Comparison of ENCODE assay signal across 11 cellular contexts in genomic region chr9:129125478-129125877, GRCh38. TPM values are rescaled to one million over a fixed set of nuclear protein-coding genes. Genes with fewer than 3 reads are reported as not detected.
DNase-seq lines count a peak whose midpoint lies in the region; ATAC-seq and TF ChIP-seq lines count a peak whose summit lies in the region.
"Had no signal": no experiment of that assay in that cellular context is flagged by ENCODE, and none has a peak within 500 bp of the region (broad histone marks: within the 10 kb centered on the region; RNA-seq: fewer than 3 reads in every experiment).

No MANE protein-coding gene starts in this region.

- H3F3A ChIP-seq in GM23338 (replicated peaks; ENCODE audit: low read depth): peaks cover 5% of the 10 kb centered on the region; the same call in 1 of the 2 replicates

- H2AFZ ChIP-seq in GM23338: no peak overlapping the region

- DNase-seq in GM23338 (ENCODE audit: low spot score): no peak
- peak; percentile 63 for DNase-seq in adipocyte (ENCODE audit: low read depth)
- DNase-seq in myocyte (ENCODE audit: low read depth): peak; percentile 47
- DNase-seq: activated CD8-positive, alpha-beta memory T cell treated with anti-CD3 and anti-CD28 coated beads, Interleukin-2, amount 50 U/mL, for 48 hours; colonic mucosa; DMS153; NCI-H1105 treated with DMSO at 0.1 percent for 48 hours had no signal

- H3K9me2 ChIP-seq in GM23338 (ENCODE audit: insufficient read depth): no peaks in the 10 kb centered on the region

- H3K36me3 Mint-ChIP-seq in GM23338 (ENCODE audit: low read depth): peaks cover 67% of the 10 kb centered on the region

- H3K27me3 ChIP-seq in GM23338 (ENCODE audit: insufficient read depth) (no peaks in the 10 kb centered on the region), adipocyte (replicated peaks; ENCODE audit: control insufficient read depth, insufficient read depth, low read length) (no peaks in the 10 kb centered on the region)
- H3K27me3 ChIP-seq: colonic mucosa, right atrium auricular region had no signal

- H3K4me1 Mint-ChIP-seq in GM23338: peaks cover 19% of the 10 kb centered on the region

- no peaks in the 10 kb centered on the region for H3K9me3 Mint-ChIP-seq in GM23338

- no peak overlapping the region for H3K9ac ChIP-seq in adipocyte (ENCODE audit: low read length)

- TF ChIP-seq CTCF in GM23338 (conservative IDR thresholded peaks at IDR 0.05; ENCODE audit: low read depth in 2 of 2): no peak

- H3K79me2 ChIP-seq in GM23338 (replicated peaks; ENCODE audit: insufficient read depth): peaks cover 25% of the 10 kb centered on the region; the same call in 1 of the 2 replicates

- H3K27ac Mint-ChIP-seq in GM23338: peak overlapping the region; percentile 48; the same call in 1 of the 2 replicates

- ATAC-seq in GM23338 (no peak), HG02840 (IDR thresholded peaks at IDR 0.05; ENCODE audit: low FRiP score, unreplicated experiment) (no peak), HG03045 (IDR thresholded peaks at IDR 0.05; ENCODE audit: unreplicated experiment) (no peak), HG02678 (IDR thresholded peaks at IDR 0.05; ENCODE audit: unreplicated experiment) (no peak)

- no peaks in the 10 kb centered on the region for H4K20me1 ChIP-seq in GM23338 (replicated peaks; ENCODE audit: insufficient read depth)

- H3K27ac ChIP-seq in GM23338 (ENCODE audit: low read depth): peak overlapping the region; percentile 59; the same call in 1 of the 2 replicates
- H3K27ac ChIP-seq: colonic mucosa, right atrium auricular region had no signal

- no peaks in the 10 kb centered on the region for H3K9me3 ChIP-seq in adipocyte (ENCODE audit: control insufficient read depth, low read length)
- H3K9me3 ChIP-seq: colonic mucosa, right atrium auricular region had no signal

- peaks cover 16% of the 10 kb centered on the region for H3K4me1 ChIP-seq in GM23338 (ENCODE audit: insufficient read depth)
- peaks cover 35% of the 10 kb centered on the region for H3K4me1 ChIP-seq in adipocyte (ENCODE audit: control insufficient read depth, insufficient read depth, low read length)
- H3K4me1 ChIP-seq: colonic mucosa had no signal

- no peak overlapping the region for H3K4me3 Mint-ChIP-seq in GM23338

- no peak overlapping the region for H3K4me2 ChIP-seq in GM23338

- H3K27me3 Mint-ChIP-seq in GM23338 (ENCODE audit: insufficient read depth, low read depth, poor library complexity): peaks cover 9% of the 10 kb centered on the region

- peaks cover 15% of the 10 kb centered on the region for H3K36me3 ChIP-seq in GM23338 (ENCODE audit: insufficient read depth)
- H3K36me3 ChIP-seq in adipocyte (ENCODE audit: control insufficient read depth, insufficient read depth, low read length, severe bottlenecking): peaks cover 19% of the 10 kb centered on the region

- H3K4me3 ChIP-seq in GM23338 (no peak overlapping the region), adipocyte (ENCODE audit: low read length) (no peak overlapping the region)
- H3K4me3 ChIP-seq: colonic mucosa, right atrium auricular region had no signal

TF ChIP-seq in GM23338, 12 proteins besides CTCF, POLR2A, EP300 and RAD21 (continues in another document):
- TF ChIP-seq ETS1 (IDR thresholded peaks at IDR 0.05) (no peak), JUNB (IDR thresholded peaks at IDR 0.05; ENCODE audit: unreplicated experiment) (no peak), ZNF331 (CRISPR knock-in tag; IDR thresholded peaks at IDR 0.05; ENCODE audit: low read depth) (no peak), EZH2 (IDR thresholded peaks at IDR 0.05; ENCODE audit: low read depth, unreplicated experiment) (no peak), EZH2phosphoT487 (IDR thresholded peaks at IDR 0.05; ENCODE audit: unreplicated experiment) (no peak), POLR2AphosphoS5 (IDR thresholded peaks at IDR 0.05; ENCODE audit: low read depth) (no peak), ZNF114 (CRISPR knock-in tag; IDR thresholded peaks at IDR 0.05) (no peak), CREB1 (CRISPR knock-in tag; IDR thresholded peaks at IDR 0.05; ENCODE audit: low read depth) (no peak), NANOG (IDR thresholded peaks at IDR 0.05; ENCODE audit: borderline replicate concordance) (no peak), STAT1 (IDR thresholded peaks at IDR 0.05; ENCODE audit: unreplicated experiment) (no peak)
- TF ChIP-seq, protein P1, sequence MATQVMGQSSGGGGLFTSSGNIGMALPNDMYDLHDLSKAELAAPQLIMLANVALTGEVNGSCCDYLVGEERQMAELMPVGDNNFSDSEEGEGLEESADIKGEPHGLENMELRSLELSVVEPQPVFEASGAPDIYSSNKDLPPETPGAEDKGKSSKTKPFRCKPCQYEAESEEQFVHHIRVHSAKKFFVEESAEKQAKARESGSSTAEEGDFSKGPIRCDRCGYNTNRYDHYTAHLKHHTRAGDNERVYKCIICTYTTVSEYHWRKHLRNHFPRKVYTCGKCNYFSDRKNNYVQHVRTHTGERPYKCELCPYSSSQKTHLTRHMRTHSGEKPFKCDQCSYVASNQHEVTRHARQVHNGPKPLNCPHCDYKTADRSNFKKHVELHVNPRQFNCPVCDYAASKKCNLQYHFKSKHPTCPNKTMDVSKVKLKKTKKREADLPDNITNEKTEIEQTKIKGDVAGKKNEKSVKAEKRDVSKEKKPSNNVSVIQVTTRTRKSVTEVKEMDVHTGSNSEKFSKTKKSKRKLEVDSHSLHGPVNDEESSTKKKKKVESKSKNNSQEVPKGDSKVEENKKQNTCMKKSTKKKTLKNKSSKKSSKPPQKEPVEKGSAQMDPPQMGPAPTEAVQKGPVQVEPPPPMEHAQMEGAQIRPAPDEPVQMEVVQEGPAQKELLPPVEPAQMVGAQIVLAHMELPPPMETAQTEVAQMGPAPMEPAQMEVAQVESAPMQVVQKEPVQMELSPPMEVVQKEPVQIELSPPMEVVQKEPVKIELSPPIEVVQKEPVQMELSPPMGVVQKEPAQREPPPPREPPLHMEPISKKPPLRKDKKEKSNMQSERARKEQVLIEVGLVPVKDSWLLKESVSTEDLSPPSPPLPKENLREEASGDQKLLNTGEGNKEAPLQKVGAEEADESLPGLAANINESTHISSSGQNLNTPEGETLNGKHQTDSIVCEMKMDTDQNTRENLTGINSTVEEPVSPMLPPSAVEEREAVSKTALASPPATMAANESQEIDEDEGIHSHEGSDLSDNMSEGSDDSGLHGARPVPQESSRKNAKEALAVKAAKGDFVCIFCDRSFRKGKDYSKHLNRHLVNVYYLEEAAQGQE (IDR thresholded peaks at IDR 0.05; ENCODE audit: unreplicated experiment): no peak

RNA-seq across cellular contexts. Expression of gene PTPA, which starts 14.3 kb away (rescaled TPM):
- total RNA-seq in GM23338 (2014; rRNA removed; shearing (Covaris generic)): 110 and 122 TPM in 2 replicates
- polyA plus RNA-seq in GM23338 (2016; fragmentation: Nextera tagmentation; extraction: Ambion mirVana): 53.9 and 57.3 TPM in 2 replicates
- 99.5 and 144 TPM in 2 replicates for total RNA-seq in myocyte
- polyA plus RNA-seq in myocyte (2012): 110 TPM

RNA-seq across cellular contexts. Expression of gene CRAT, which starts 14.9 kb away (rescaled TPM):
- total RNA-seq in GM23338 (2014; rRNA removed; shearing (Covaris generic)): 9.9 TPM in 2 replicates
- polyA plus RNA-seq in GM23338 (2016; fragmentation: Nextera tagmentation; extraction: Ambion mirVana): 3.7 and 4.6 TPM in 2 replicates
- total RNA-seq in myocyte: 87.3 and 102 TPM in 2 replicates
- polyA plus RNA-seq in myocyte (2012): 51.3 TPM

RNA-seq across cellular contexts. Expression of gene DOLPP1, which starts 44.6 kb away (rescaled TPM):
- 30.0 and 31.9 TPM in 2 replicates for total RNA-seq in GM23338 (2014; rRNA removed; shearing (Covaris generic))
- polyA plus RNA-seq in GM23338 (2016; fragmentation: Nextera tagmentation; extraction: Ambion mirVana): 20.5 and 23.3 TPM in 2 replicates
- 11.2 and 11.6 TPM in 2 replicates for total RNA-seq in myocyte
- 12.3 TPM for polyA plus RNA-seq in myocyte (2012)

RNA-seq across cellular contexts. Expression of gene IER5L, which starts 52.6 kb away (rescaled TPM):
- 0.90 and 1.2 TPM in 2 replicates for total RNA-seq in GM23338 (2014; rRNA removed; shearing (Covaris generic))
- 0.19 and 0.24 TPM in 2 replicates for polyA plus RNA-seq in GM23338 (2016; fragmentation: Nextera tagmentation; extraction: Ambion mirVana)
- total RNA-seq in myocyte: 27.9 and 38.4 TPM in 2 replicates
- polyA plus RNA-seq in myocyte (2012): 14.9 TPM
